ENCODE assay signal across 33 cellular contexts in the genomic region with DNA sequence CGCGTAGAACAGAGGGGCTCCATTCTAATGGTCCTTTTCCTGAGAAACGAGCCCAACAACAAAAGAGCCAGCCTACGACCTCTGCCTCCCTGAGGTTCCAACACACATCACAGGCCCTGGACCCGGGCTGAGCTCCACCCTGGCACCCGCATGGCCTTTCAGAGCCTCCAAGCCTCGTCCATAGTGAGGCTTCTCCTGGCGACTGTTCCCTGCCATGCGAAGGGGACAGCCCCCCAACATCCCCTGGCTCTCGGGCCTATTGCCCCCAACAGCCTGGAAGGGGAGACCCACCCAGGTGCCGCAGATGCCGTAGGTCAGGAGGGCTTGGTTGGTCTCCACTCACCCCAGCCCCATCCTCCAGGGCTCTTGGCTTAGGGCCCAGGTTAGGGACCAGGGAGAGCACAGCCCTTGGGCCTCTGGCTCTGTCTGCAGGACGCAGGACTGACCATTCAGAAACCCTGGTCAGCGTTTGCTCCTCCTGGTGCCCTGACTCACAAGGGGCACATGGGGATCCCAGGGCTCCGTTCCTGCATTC.
"Had no signal": no experiment of that assay in that cellular context is flagged by ENCODE, and none has a peak within 500 bp of the region (broad histone marks: within the 10 kb centered on the region; RNA-seq: fewer than 3 reads in every experiment).

No MANE protein-coding gene starts in this region.

- H3K27ac ChIP-seq: ascending aorta, breast epithelium, cardiac muscle cell, colonic mucosa had no signal

- H3K4me3 ChIP-seq: ascending aorta, breast epithelium, cardiac muscle cell, colonic mucosa had no signal

- H3K4me1 ChIP-seq: ascending aorta, breast epithelium, colonic mucosa had no signal

- H3K4me3 Mint-ChIP-seq: activated CD4-positive, alpha-beta memory T cell treated with anti-CD3 and anti-CD28 coated beads for 36 hours; activated CD4-positive, alpha-beta T cell treated with anti-CD3 and anti-CD28 coated beads for 36 hours; activated CD4-positive, alpha-beta T cell treated with anti-CD3 and anti-CD28 coated beads, Interleukin-2, amount 10 ng/mL, durations not matched to agents 24 days and 14 days; activated CD8-positive, alpha-beta memory T cell treated with anti-CD3 and anti-CD28 coated beads, Interleukin-2, amount 10 ng/mL, durations not matched to agents 7 days and 5 days; activated CD8-positive, alpha-beta T cell treated with anti-CD3 and anti-CD28 coated beads, Interleukin-2, amount 10 ng/mL, durations not matched to agents 7 days and 5 days; activated naive CD4-positive, alpha-beta T cell treated with anti-CD3 and anti-CD28 coated beads for 36 hours; activated naive CD4-positive, alpha-beta T cell treated with anti-CD3 and anti-CD28 coated beads, Interleukin-2, amount 50 U/mL, for 24 hours; activated naive CD8-positive, alpha-beta T cell treated with anti-CD3 and anti-CD28 coated beads for 36 hours; activated naive CD8-positive, alpha-beta T cell treated with anti-CD3 and anti-CD28 coated beads, Interleukin-2, amount 50 U/mL, for 24 hours; activated T-helper 1 cell treated with anti-CD3 and anti-CD28 coated beads, Interleukin-12 subunit alpha, Interleukin-12 subunit beta, Interleukin-2, Interleukin-4 antibody, amounts not matched to agents 30 ng/mL and 10 ng/mL and 1 ng/mL, durations not matched to agents 14 hours and 24 hours and 36 hours; brain; endodermal cell; T-helper 17 cell; T-helper 2 cell treated with Interferon-gamma antibody and Interleukin-4, amounts not matched to agents 5 μg/mL and 100 μg/mL, for 36 hours had no signal

- H3K9me3 Mint-ChIP-seq: activated CD4-positive, alpha-beta memory T cell treated with anti-CD3 and anti-CD28 coated beads for 36 hours; activated CD4-positive, alpha-beta T cell treated with anti-CD3 and anti-CD28 coated beads, Interleukin-2, amount 10 ng/mL, durations not matched to agents 24 days and 14 days; activated naive CD4-positive, alpha-beta T cell treated with anti-CD3 and anti-CD28 coated beads for 36 hours; activated naive CD4-positive, alpha-beta T cell treated with anti-CD3 and anti-CD28 coated beads, Interleukin-2, amount 50 U/mL, for 24 hours; activated naive CD8-positive, alpha-beta T cell treated with anti-CD3 and anti-CD28 coated beads for 36 hours; activated naive CD8-positive, alpha-beta T cell treated with anti-CD3 and anti-CD28 coated beads, Interleukin-2, amount 50 U/mL, for 24 hours; activated T-helper 1 cell treated with anti-CD3 and anti-CD28 coated beads, Interleukin-12 subunit alpha, Interleukin-12 subunit beta, Interleukin-2, Interleukin-4 antibody, amounts not matched to agents 30 ng/mL and 10 ng/mL and 1 ng/mL, durations not matched to agents 14 hours and 24 hours and 36 hours; activated T-helper 2 cell treated with anti-CD3 and anti-CD28 coated beads, Interferon-gamma antibody, Interleukin-2, Interleukin-4, amounts not matched to agents 10 μg/mL and 5 μg/mL and 100 μg/mL, durations not matched to agents 14 hours and 24 hours and 36 hours; endodermal cell; T-helper 2 cell treated with Interferon-gamma antibody and Interleukin-4, amounts not matched to agents 5 μg/mL and 100 μg/mL, for 36 hours had no signal

- ATAC-seq: activated CD4-positive, alpha-beta T cell treated with anti-CD3 and anti-CD28 coated beads for 36 hours; activated CD8-positive, alpha-beta memory T cell treated with anti-CD3 and anti-CD28 coated beads, Interleukin-2, amount 10 ng/mL, durations not matched to agents 7 days and 5 days; activated CD8-positive, alpha-beta T cell treated with anti-CD3 and anti-CD28 coated beads, Interleukin-2, amount 10 ng/mL, durations not matched to agents 7 days and 5 days; activated naive CD8-positive, alpha-beta T cell treated with anti-CD3 and anti-CD28 coated beads, Interleukin-2, amount 50 U/mL, for 24 hours; esophagus mucosa; T-helper 17 cell had no signal

- H3K36me3 ChIP-seq: ascending aorta, breast epithelium, cardiac muscle cell, colonic mucosa had no signal

- H3K9me3 ChIP-seq: ascending aorta, breast epithelium, colonic mucosa had no signal

- DNase-seq: activated CD4-positive, alpha-beta memory T cell treated with anti-CD3 and anti-CD28 coated beads for 36 hours; activated CD4-positive, alpha-beta T cell treated with anti-CD3 and anti-CD28 coated beads for 36 hours; activated CD4-positive, alpha-beta T cell treated with anti-CD3 and anti-CD28 coated beads, Interleukin-2, amount 10 ng/mL, durations not matched to agents 24 days and 14 days; activated CD4-positive, CD25-positive, alpha-beta regulatory T cell; activated CD4-positive, CD25-positive, alpha-beta regulatory T cell treated with anti-CD3 and anti-CD28 coated beads, Interleukin-2, amount 50 U/mL, for 72 hours; activated CD8-positive, alpha-beta memory T cell treated with anti-CD3 and anti-CD28 coated beads, Interleukin-2, amount 10 ng/mL, durations not matched to agents 7 days and 5 days; activated CD8-positive, alpha-beta memory T cell treated with anti-CD3 and anti-CD28 coated beads, Interleukin-2, amount 50 U/mL, for 4 hours; activated CD8-positive, alpha-beta T cell treated with anti-CD3 and anti-CD28 coated beads, Interleukin-2, amount 10 ng/mL, durations not matched to agents 7 days and 5 days; activated effector memory CD4-positive, alpha-beta T cell treated with anti-CD3 and anti-CD28 coated beads, Interleukin-2, amount 50 U/mL, for 16 hours; activated naive CD4-positive, alpha-beta T cell treated with anti-CD3 and anti-CD28 coated beads for 36 hours; activated naive CD8-positive, alpha-beta T cell treated with anti-CD3 and anti-CD28 coated beads for 36 hours; activated naive CD8-positive, alpha-beta T cell treated with anti-CD3 and anti-CD28 coated beads, Interleukin-2, amount 50 U/mL, for 24 hours; activated T-cell treated with anti-CD3 and anti-CD28 coated beads, Interleukin-2, amount 50 U/mL, for 1 hour; activated T-cell treated with anti-CD3 and anti-CD28 coated beads, Interleukin-2, amount 50 U/mL, for 48 hours; central memory CD4-positive, alpha-beta T cell; cerebellar nuclear complex; colonic mucosa; effector memory CD4-positive, alpha-beta T cell; endodermal cell; foreskin fibroblast; head of caudate nucleus; T-helper 1 cell; T-helper 17 cell; T1000 had no signal

- H3K27me3 Mint-ChIP-seq: activated CD4-positive, alpha-beta memory T cell treated with anti-CD3 and anti-CD28 coated beads for 36 hours; activated CD4-positive, alpha-beta T cell treated with anti-CD3 and anti-CD28 coated beads for 36 hours; activated CD4-positive, alpha-beta T cell treated with anti-CD3 and anti-CD28 coated beads, Interleukin-2, amount 10 ng/mL, durations not matched to agents 24 days and 14 days; activated CD8-positive, alpha-beta memory T cell treated with anti-CD3 and anti-CD28 coated beads, Interleukin-2, amount 10 ng/mL, durations not matched to agents 7 days and 5 days; activated naive CD4-positive, alpha-beta T cell treated with anti-CD3 and anti-CD28 coated beads, Interleukin-2, amount 50 U/mL, for 24 hours; activated naive CD8-positive, alpha-beta T cell treated with anti-CD3 and anti-CD28 coated beads, Interleukin-2, amount 50 U/mL, for 24 hours; T-helper 17 cell had no signal

- H3K36me3 Mint-ChIP-seq: activated CD4-positive, alpha-beta memory T cell treated with anti-CD3 and anti-CD28 coated beads for 36 hours; activated CD8-positive, alpha-beta memory T cell treated with anti-CD3 and anti-CD28 coated beads, Interleukin-2, amount 10 ng/mL, durations not matched to agents 7 days and 5 days; activated naive CD4-positive, alpha-beta T cell treated with anti-CD3 and anti-CD28 coated beads, Interleukin-2, amount 50 U/mL, for 24 hours; activated naive CD8-positive, alpha-beta T cell treated with anti-CD3 and anti-CD28 coated beads for 36 hours; brain had no signal

- H3K27me3 ChIP-seq: ascending aorta, cardiac muscle cell, colonic mucosa had no signal

- H3K27ac Mint-ChIP-seq: activated CD4-positive, alpha-beta memory T cell treated with anti-CD3 and anti-CD28 coated beads for 36 hours; activated CD4-positive, alpha-beta T cell treated with anti-CD3 and anti-CD28 coated beads for 36 hours; activated CD4-positive, alpha-beta T cell treated with anti-CD3 and anti-CD28 coated beads, Interleukin-2, amount 10 ng/mL, durations not matched to agents 24 days and 14 days; activated CD8-positive, alpha-beta memory T cell treated with anti-CD3 and anti-CD28 coated beads, Interleukin-2, amount 10 ng/mL, durations not matched to agents 7 days and 5 days; activated CD8-positive, alpha-beta T cell treated with anti-CD3 and anti-CD28 coated beads, Interleukin-2, amount 10 ng/mL, durations not matched to agents 7 days and 5 days; activated naive CD4-positive, alpha-beta T cell treated with anti-CD3 and anti-CD28 coated beads for 36 hours; activated naive CD4-positive, alpha-beta T cell treated with anti-CD3 and anti-CD28 coated beads, Interleukin-2, amount 50 U/mL, for 24 hours; activated naive CD8-positive, alpha-beta T cell treated with anti-CD3 and anti-CD28 coated beads for 36 hours; activated naive CD8-positive, alpha-beta T cell treated with anti-CD3 and anti-CD28 coated beads, Interleukin-2, amount 50 U/mL, for 24 hours; activated T-helper 1 cell treated with anti-CD3 and anti-CD28 coated beads, Interleukin-12 subunit alpha, Interleukin-12 subunit beta, Interleukin-2, Interleukin-4 antibody, amounts not matched to agents 30 ng/mL and 10 ng/mL and 1 ng/mL, durations not matched to agents 14 hours and 24 hours and 36 hours; activated T-helper 2 cell treated with anti-CD3 and anti-CD28 coated beads, Interferon-gamma antibody, Interleukin-2, Interleukin-4, amounts not matched to agents 10 μg/mL and 5 μg/mL and 100 μg/mL, durations not matched to agents 14 hours and 24 hours and 36 hours; brain; endodermal cell; T-helper 17 cell; T-helper 2 cell treated with Interferon-gamma antibody and Interleukin-4, amounts not matched to agents 5 μg/mL and 100 μg/mL, for 36 hours had no signal

- H3K4me1 Mint-ChIP-seq: activated CD4-positive, alpha-beta T cell treated with anti-CD3 and anti-CD28 coated beads for 36 hours; activated CD4-positive, alpha-beta T cell treated with anti-CD3 and anti-CD28 coated beads, Interleukin-2, amount 10 ng/mL, durations not matched to agents 24 days and 14 days; activated CD8-positive, alpha-beta memory T cell treated with anti-CD3 and anti-CD28 coated beads, Interleukin-2, amount 10 ng/mL, durations not matched to agents 7 days and 5 days; activated naive CD4-positive, alpha-beta T cell treated with anti-CD3 and anti-CD28 coated beads, Interleukin-2, amount 50 U/mL, for 24 hours; activated naive CD8-positive, alpha-beta T cell treated with anti-CD3 and anti-CD28 coated beads for 36 hours; activated naive CD8-positive, alpha-beta T cell treated with anti-CD3 and anti-CD28 coated beads, Interleukin-2, amount 50 U/mL, for 24 hours; T-helper 17 cell had no signal
